In genomic region chr16:1784977-1785845, GRCh38 we compare ENCODE assay signal across 1 cellular context.
TF ChIP-seq lines count a peak whose summit lies in the region.

No MANE protein-coding gene starts in this region.

TF ChIP-seq in GM12878, 131 proteins besides CTCF, POLR2A, EP300 and RAD21:
- TF ChIP-seq DPF2 (IDR thresholded peaks at IDR 0.05): no peak
- TF ChIP-seq CBX3 (IDR thresholded peaks at IDR 0.05; ENCODE audit: borderline replicate concordance, low read depth): no peak
- no peak for TF ChIP-seq CHD2 (IDR thresholded peaks at IDR 0.05; ENCODE audit: borderline replicate concordance, low read depth, low read length)
- no peak for TF ChIP-seq MYC (IDR thresholded peaks at IDR 0.05; ENCODE audit: insufficient read depth, insufficient read length, insufficient replicate concordance, low read length, severe bottlenecking)
- no peak for TF ChIP-seq SP1 (IDR thresholded peaks at IDR 0.05; ENCODE audit: low read depth, low read length)
- TF ChIP-seq SMC3 (IDR thresholded peaks at IDR 0.05; ENCODE audit: borderline replicate concordance, low read length): no peak
- TF ChIP-seq KAT2A (conservative IDR thresholded peaks at IDR 0.05; ENCODE audit: control insufficient read depth, low read depth, low read length): no peak
- TF ChIP-seq CEBPZ (IDR thresholded peaks at IDR 0.05; ENCODE audit: low read depth, low read length): no peak
- TF ChIP-seq SMARCA5 (IDR thresholded peaks at IDR 0.05): no peak
